19 cellular contexts compared by ENCODE assay signal in the genomic region with DNA sequence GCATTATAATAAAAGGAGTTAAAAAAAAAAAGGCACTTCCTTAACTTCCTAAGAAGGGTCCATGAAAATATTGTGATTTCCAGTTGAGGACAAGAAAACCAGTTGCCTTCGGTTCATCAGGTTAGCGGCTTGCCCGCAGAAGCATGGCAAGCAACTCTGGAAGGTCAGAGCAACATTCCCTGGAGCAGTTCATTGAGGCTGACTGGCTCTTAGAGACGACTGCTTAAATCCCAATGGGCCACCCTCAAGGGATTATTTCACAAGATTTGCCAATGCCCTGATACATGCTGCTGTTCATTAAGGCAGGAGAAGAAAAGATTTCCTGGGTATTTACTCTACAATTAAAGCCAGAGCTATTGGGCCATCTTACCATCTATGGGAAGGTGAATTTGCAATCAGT. TPM values are rescaled to one million over a fixed set of nuclear protein-coding genes. Genes with fewer than 3 reads are reported as not detected.
A peak's percentile ranks its signal among the peaks of the same experiment; 100 is the strongest.
DNase-seq lines count a peak whose midpoint lies in the region; ATAC-seq, FAIRE-seq and TF ChIP-seq lines count a peak whose summit lies in the region.
"Had no signal": no experiment of that assay in that cellular context is flagged by ENCODE, and none has a peak within 500 bp of the region (broad histone marks: within the 10 kb centered on the region; RNA-seq: fewer than 3 reads in every experiment).

No MANE protein-coding gene starts in this region.

- peak overlapping the region; percentile 77 for H3K27ac Mint-ChIP-seq in glutamatergic neuron (ENCODE audit: unreplicated experiment)
- H3K27ac Mint-ChIP-seq: CD4-positive, alpha-beta memory T cell; IgD-negative memory B cell had no signal

- FAIRE-seq in RCC 7860 (lab: Jason Lieb, UNC) = no peak
- FAIRE-seq: A204.1, D721Med had no signal

- H3K27me3 Mint-ChIP-seq in glutamatergic neuron (ENCODE audit: unreplicated experiment) = peaks cover 2% of the 10 kb centered on the region

- H3K4me1 ChIP-seq in HAP-1 = peaks cover 16% of the 10 kb centered on the region
- H3K4me1 ChIP-seq: BE2C had no signal

- no peak for TF ChIP-seq CTCF in glutamatergic neuron (IDR thresholded peaks at IDR 0.05; ENCODE audit: partially characterized antibody, unreplicated experiment)

- no peaks in the 10 kb centered on the region for H3K36me3 ChIP-seq in HAP-1 (replicated peaks)
- H3K36me3 ChIP-seq: BE2C had no signal

- ATAC-seq in HG03439 (IDR thresholded peaks at IDR 0.05; ENCODE audit: unreplicated experiment) = no peak

- no peaks in the 10 kb centered on the region for H3K9me3 ChIP-seq in HAP-1
- H3K9me3 ChIP-seq: BE2C had no signal

- peaks cover 5% of the 10 kb centered on the region for H3K9me3 Mint-ChIP-seq in glutamatergic neuron (ENCODE audit: unreplicated experiment)
- H3K9me3 Mint-ChIP-seq: CD4-positive, alpha-beta memory T cell had no signal

- H3K4me3 ChIP-seq in HAP-1 = no peak overlapping the region

- H3K27me3 ChIP-seq in HAP-1 (ENCODE audit: low read depth) = no peaks in the 10 kb centered on the region

- DNase-seq in D341Med (ENCODE audit: low spot score) = peak; percentile 41
- peak; percentile 21 to 54 for DNase-seq in HAP-1 (ENCODE audit: low spot score in 2 of 2)
- DNase-seq in NCI-H524 treated with DMSO at 0.1 percent for 48 hours (lab: John Stamatoyannopoulos, UW) = peak; percentile 16
- no peak for DNase-seq in glutamatergic neuron
- no peak for DNase-seq in activated T-cell treated with anti-CD3 and anti-CD28 coated beads, Interleukin-2, amount 50 U/mL, for 48 hours
- no peak for DNase-seq in iPS-NIHi11 (ENCODE audit: low spot score)
- no peak for DNase-seq in RCC 7860 (ENCODE audit: low spot score)
- DNase-seq: BE2C; CD4-positive, alpha-beta memory T cell; DMS153; DMS79 treated with DMSO at 0.1 percent for 48 hours; EL; GDM1; H7 had no signal

- H3K4me1 Mint-ChIP-seq in glutamatergic neuron (ENCODE audit: low read depth, unreplicated experiment) = peaks cover 58% of the 10 kb centered on the region
- H3K4me1 Mint-ChIP-seq: CD4-positive, alpha-beta memory T cell; IgD-negative memory B cell had no signal

- peak overlapping the region; percentile 58 for H3K4me3 Mint-ChIP-seq in glutamatergic neuron (ENCODE audit: unreplicated experiment)
- H3K4me3 Mint-ChIP-seq: CD4-positive, alpha-beta memory T cell; IgD-negative memory B cell had no signal

- H3K36me3 Mint-ChIP-seq in glutamatergic neuron (ENCODE audit: unreplicated experiment) = peaks cover 1% of the 10 kb centered on the region
- H3K36me3 Mint-ChIP-seq: CD4-positive, alpha-beta memory T cell; IgD-negative memory B cell had no signal

- in situ Hi-C loops in HAP-1 (cut with MboI; ENCODE audit: low sequenced_read_pairs) = no loop called here

RNA-seq across cellular contexts. Expression of gene CASQ2, which starts 29.0 kb away (rescaled TPM):
- not detected for total RNA-seq in glutamatergic neuron (ENCODE audit: unreplicated experiment)
- total RNA-seq: CD4-positive, alpha-beta memory T cell; HT-29 had no signal

RNA-seq across cellular contexts. Expression of gene NHLH2, which starts 43.4 kb away (rescaled TPM):
- total RNA-seq in glutamatergic neuron (ENCODE audit: unreplicated experiment) = 255 TPM
- total RNA-seq: CD4-positive, alpha-beta memory T cell; HT-29 had no signal

Comparison
In these comparisons a context has a peak if more than half of its experiments do, and no peak if none do; other contexts are left out.
1. DNase-seq: peak in D341Med (single experiment), HAP-1 (2 of 2) and NCI-H524 treated with DMSO at 0.1 percent for 48 hours (single experiment); none in glutamatergic neuron (single experiment), activated T-cell treated with anti-CD3 and anti-CD28 coated beads, Interleukin-2, amount 50 U/mL, for 48 hours (0 of 2), iPS-NIHi11 (single experiment) and RCC 7860 (single experiment).